2 cellular contexts compared by ENCODE assay signal in genomic region chr6:152966168-152966894, GRCh38.
TF ChIP-seq lines count a peak whose summit lies in the region.

No MANE protein-coding gene starts in this region.

TF ChIP-seq in HEK293, 187 proteins besides CTCF, POLR2A, EP300 and RAD21:
- TF ChIP-seq ZNF280D (tag by site-specific recombination; IDR thresholded peaks at IDR 0.05) (peak; percentile 51; the same call in 1 of the 2 replicates), ZNF146 (tag by site-specific recombination; IDR thresholded peaks at IDR 0.05) (peak; percentile 96)

TF ChIP-seq in K562, 482 proteins besides CTCF, POLR2A, EP300 and RAD21:
- peak; percentile 75 for TF ChIP-seq ZNF146 (CRISPR knock-in tag; IDR thresholded peaks at IDR 0.05; ENCODE audit: unreplicated experiment)
TF ChIP-seq in K562: peak in this region for 1; not testable (repeated sequence) for 481.
